ENCODE assay signal across 16 cellular contexts in the genomic region with DNA sequence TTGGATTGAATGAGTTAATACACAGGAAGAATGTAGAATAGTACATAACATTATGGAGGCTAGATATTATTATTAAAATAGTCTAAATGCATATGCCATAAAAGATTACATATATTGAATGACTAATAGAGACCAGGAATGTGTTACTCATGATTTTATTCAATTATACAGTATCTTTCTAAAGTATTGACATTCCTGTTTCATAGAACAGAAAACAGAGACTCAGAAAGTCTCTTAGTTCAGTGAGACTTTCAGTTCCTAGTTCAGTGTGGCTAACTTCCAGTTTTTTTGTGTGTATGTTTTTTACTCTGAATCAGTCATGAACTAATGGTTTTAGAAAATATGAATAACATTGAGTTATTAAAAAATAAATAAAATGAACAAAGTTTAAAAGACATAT.
A peak's percentile ranks its signal among the peaks of the same experiment; 100 is the strongest.
DNase-seq lines count a peak whose midpoint lies in the region; ATAC-seq and TF ChIP-seq lines count a peak whose summit lies in the region.
"Had no signal": no experiment of that assay in that cellular context is flagged by ENCODE, and none has a peak within 500 bp of the region (broad histone marks: within the 10 kb centered on the region; RNA-seq: fewer than 3 reads in every experiment).

No MANE protein-coding gene starts in this region.

- peaks cover under 1% of the 10 kb centered on the region for H3K27me3 Mint-ChIP-seq in dendritic cell treated with granulocyte-macrophage colony-stimulating factor and Interleukin-4, amounts not matched to agents 40 ng/mL and 50 ng/mL, for 4 days

- no peaks in the 10 kb centered on the region for H3K9me3 Mint-ChIP-seq in dendritic cell treated with granulocyte-macrophage colony-stimulating factor and Interleukin-4, amounts not matched to agents 40 ng/mL and 50 ng/mL, for 4 days
- H3K9me3 Mint-ChIP-seq: WTC11 had no signal

- no peak overlapping the region for H3K27ac ChIP-seq in coronary artery
- H3K27ac ChIP-seq: brain microvascular endothelial cell, neutrophil, SJSA1 had no signal

- intact Hi-C loops in dendritic cell treated with granulocyte-macrophage colony-stimulating factor and Interleukin-4, amounts not matched to agents 40 ng/mL and 50 ng/mL, for 4 days (cut with micrococcal nuclease): loop anchor here (2.0 kb wide), 1 partner anchor 125 kb away; no protein-coding TSS in a partner anchor

- TF ChIP-seq CTCF in coronary artery (IDR thresholded peaks at IDR 0.05): no peak

- no peaks in the 10 kb centered on the region for H3K36me3 Mint-ChIP-seq in dendritic cell treated with granulocyte-macrophage colony-stimulating factor and Interleukin-4, amounts not matched to agents 40 ng/mL and 50 ng/mL, for 4 days (ENCODE audit: low read depth)
- H3K36me3 Mint-ChIP-seq: WTC11 had no signal

- H3K27ac Mint-ChIP-seq in dendritic cell treated with granulocyte-macrophage colony-stimulating factor and Interleukin-4, amounts not matched to agents 40 ng/mL and 50 ng/mL, for 4 days: peak overlapping the region; percentile 9
- H3K27ac Mint-ChIP-seq: WTC11 had no signal

- peak; percentile 76 for DNase-seq in CD1c-positive myeloid dendritic cell (ENCODE audit: extremely low spot score)
- DNase-seq in iPS-NIHi7 (ENCODE audit: extremely low spot score): no peak
- DNase-seq in coronary artery (ENCODE audit: low spot score): no peak
- no peak for DNase-seq in NCI-H1105 (lab: John Stamatoyannopoulos, UW)
- DNase-seq in NCI-H2196 (lab: John Stamatoyannopoulos, UW; ENCODE audit: unreplicated experiment): no peak
- DNase-seq: ACHN, brain microvascular endothelial cell, DMS79 treated with DMSO at 0.1 percent for 48 hours, left colon had no signal

- H3K4me3 ChIP-seq in coronary artery: no peak overlapping the region
- H3K4me3 ChIP-seq: SJSA1 had no signal

- peak; percentile 78 for ATAC-seq in GM21526 (IDR thresholded peaks at IDR 0.05; ENCODE audit: low FRiP score, unreplicated experiment)
- peak; percentile 72 for ATAC-seq in HG03432 (IDR thresholded peaks at IDR 0.05; ENCODE audit: unreplicated experiment)
- ATAC-seq: esophagus mucosa, left colon, WTC11 had no signal

- no peak overlapping the region for H3K4me3 Mint-ChIP-seq in dendritic cell treated with granulocyte-macrophage colony-stimulating factor and Interleukin-4, amounts not matched to agents 40 ng/mL and 50 ng/mL, for 4 days
- H3K4me3 Mint-ChIP-seq: WTC11 had no signal

- peaks cover 28% of the 10 kb centered on the region for H3K4me1 Mint-ChIP-seq in dendritic cell treated with granulocyte-macrophage colony-stimulating factor and Interleukin-4, amounts not matched to agents 40 ng/mL and 50 ng/mL, for 4 days (ENCODE audit: low read depth)
- H3K4me1 Mint-ChIP-seq: WTC11 had no signal
